Comparison of ENCODE assay signal across 8 cellular contexts in genomic region chr14:75123991-75124390, GRCh38. TPM values are rescaled to one million over a fixed set of nuclear protein-coding genes. Genes with fewer than 3 reads are reported as not detected.
DNase-seq lines count a peak whose midpoint lies in the region; ATAC-seq and TF ChIP-seq lines count a peak whose summit lies in the region.

No MANE protein-coding gene starts in this region.

- 0 out of 2 replicates have a peak overlapping the region, but pooled peaks have one; percentile 90 for H3K4me2 ChIP-seq in DOHH2 (ENCODE audit: low read length)

- no peak for TF ChIP-seq CTCF in DOHH2 (IDR thresholded peaks at IDR 0.05; ENCODE audit: low read depth, low read length, poor library complexity, severe bottlenecking)
- TF ChIP-seq CTCF in brain microvascular endothelial cell (IDR thresholded peaks at IDR 0.05; ENCODE audit: low read depth, low read length, missing control alignments), result no peak

- H3K9me3 Mint-ChIP-seq in natural killer cell treated with Interleukin-12 subunit alpha and Interleukin-12 subunit beta and Interleukin-15 and Interleukin-18, amount 100 ng/mL, for 72 hours, result no peaks in the 10 kb centered on the region

- H3K4me3 Mint-ChIP-seq in natural killer cell treated with Interleukin-12 subunit alpha and Interleukin-12 subunit beta and Interleukin-15 and Interleukin-18, amount 100 ng/mL, for 72 hours, result peak overlapping the region; percentile 42

- peaks cover 12% of the 10 kb centered on the region for H3F3A ChIP-seq in DOHH2 (ENCODE audit: control insufficient read depth, insufficient read depth)

- H3K4me3 ChIP-seq in DOHH2 (ENCODE audit: low read length), result no peak overlapping the region
- H3K4me3 ChIP-seq in brain microvascular endothelial cell (ENCODE audit: low read depth, low read length), result no peak overlapping the region

- peaks cover 56% of the 10 kb centered on the region for H3K79me2 ChIP-seq in DOHH2 (ENCODE audit: control insufficient read depth, low read length)

- peaks cover 21% of the 10 kb centered on the region for H3K36me3 Mint-ChIP-seq in natural killer cell treated with Interleukin-12 subunit alpha and Interleukin-12 subunit beta and Interleukin-15 and Interleukin-18, amount 100 ng/mL, for 72 hours

- peaks cover 37% of the 10 kb centered on the region for H3K4me1 ChIP-seq in DOHH2 (ENCODE audit: control insufficient read depth, low read length)

- no peak overlapping the region for H3K27ac ChIP-seq in DOHH2 (ENCODE audit: low read depth, low read length)
- H3K27ac ChIP-seq in brain microvascular endothelial cell, result peak overlapping the region; percentile 55

- H3K27me3 ChIP-seq in DOHH2 (ENCODE audit: control insufficient read depth, low read length), result no peaks in the 10 kb centered on the region
- H3K27me3 ChIP-seq in brain microvascular endothelial cell (replicated peaks), result no peaks in the 10 kb centered on the region

- DNase-seq in brain microvascular endothelial cell (peak; percentile 95), KG1 (lab: John Stamatoyannopoulos, UW) (no peak), NCI-H446 (lab: John Stamatoyannopoulos, UW) (no peak), cerebellar cortex (ENCODE audit: low spot score) (no peak)
- DNase-seq in natural killer cell treated with Interleukin-12 subunit alpha and Interleukin-12 subunit beta and Interleukin-15 and Interleukin-18, amount 100 ng/mL, for 72 hours (ENCODE audit: low spot score), result no peak

- H3K36me3 ChIP-seq in DOHH2 (ENCODE audit: control insufficient read depth, low read length) (peaks cover 71% of the 10 kb centered on the region), brain microvascular endothelial cell (replicated peaks) (no peaks in the 10 kb centered on the region)

- no peaks in the 10 kb centered on the region for H3K9me2 ChIP-seq in DOHH2 (replicated peaks; ENCODE audit: control insufficient read depth, low read length)

- in situ Hi-C loops in brain microvascular endothelial cell (cut with HindIII; ENCODE audit: low pct_ligation_motif_present, low sequenced_read_pairs), result no loop called here

- H3K4me1 Mint-ChIP-seq in natural killer cell treated with Interleukin-12 subunit alpha and Interleukin-12 subunit beta and Interleukin-15 and Interleukin-18, amount 100 ng/mL, for 72 hours (ENCODE audit: low read depth in 2 of 2), result peaks cover 35 to 38% of the 10 kb centered on the region in 2 donors

- H3K9me3 ChIP-seq in DOHH2 (ENCODE audit: control insufficient read depth, insufficient read depth, low read length), result no peaks in the 10 kb centered on the region

- peaks cover 4% of the 10 kb centered on the region; the same call in 1 of the 2 replicates for H4K20me1 ChIP-seq in DOHH2 (ENCODE audit: control insufficient read depth, insufficient read depth, low read depth, low read length)

- no peak for ATAC-seq in natural killer cell treated with Interleukin-12 subunit alpha and Interleukin-12 subunit beta and Interleukin-15 and Interleukin-18, amount 100 ng/mL, for 72 hours
- ATAC-seq in GM19351 (IDR thresholded peaks at IDR 0.05; ENCODE audit: unreplicated experiment), result no peak

- H3K27ac Mint-ChIP-seq in natural killer cell treated with Interleukin-12 subunit alpha and Interleukin-12 subunit beta and Interleukin-15 and Interleukin-18, amount 100 ng/mL, for 72 hours, result peak overlapping the region; percentile 6 to 76

- no peaks in the 10 kb centered on the region for H3K27me3 Mint-ChIP-seq in natural killer cell treated with Interleukin-12 subunit alpha and Interleukin-12 subunit beta and Interleukin-15 and Interleukin-18, amount 100 ng/mL, for 72 hours

TF ChIP-seq in PFSK-1, 5 proteins besides CTCF, POLR2A, EP300 and RAD21:
- TF ChIP-seq FOXP2 (optimal IDR thresholded peaks at IDR 0.05; ENCODE audit: borderline replicate concordance, extremely low read depth, extremely low read length, insufficient read depth) (no peak), POLR2AphosphoS5 (IDR thresholded peaks at IDR 0.05; ENCODE audit: low read depth, low read length) (0 out of 2 replicates have a peak, but pooled peaks have one; percentile 24), SIN3A (IDR thresholded peaks at IDR 0.05; ENCODE audit: borderline replicate concordance, insufficient read depth, low read length) (peak; percentile 26; the same call in 1 of the 2 replicates), REST (IDR thresholded peaks at IDR 0.05; ENCODE audit: insufficient read depth in 1 of 2, low read depth in 2 of 2, low read length in 2 of 2) (no peak), TAF1 (IDR thresholded peaks at IDR 0.05; ENCODE audit: borderline replicate concordance, insufficient read depth, low read length) (no peak)

RNA-seq across cellular contexts. Expression of gene NEK9, which starts 2.9 kb away (rescaled TPM):
- polyA plus RNA-seq in PFSK-1 (2012; ENCODE audit: insufficient read length, low read depth), result 35.4 TPM
- 10 to 100 TPM; 66.6 to 80.0 TPM for total RNA-seq in natural killer cell treated with Interleukin-12 subunit alpha and Interleukin-12 subunit beta and Interleukin-15 and Interleukin-18, amount 100 ng/mL, for 72 hours

RNA-seq across cellular contexts. Expression of gene TMED10, which starts 52.4 kb away (rescaled TPM):
- polyA plus RNA-seq in PFSK-1 (2012; ENCODE audit: insufficient read length, low read depth), result 102 TPM
- 100 to 1,000 TPM; 200 to 265 TPM for total RNA-seq in natural killer cell treated with Interleukin-12 subunit alpha and Interleukin-12 subunit beta and Interleukin-15 and Interleukin-18, amount 100 ng/mL, for 72 hours

RNA-seq across cellular contexts. Expression of gene ZC2HC1C, which starts 54.5 kb away (rescaled TPM):
- not detected for polyA plus RNA-seq in PFSK-1 (2012; ENCODE audit: insufficient read length, low read depth)
- 1 to 10 TPM in 1 of 2 donors, under 1 TPM in 1; 0.88 to 1.4 TPM for total RNA-seq in natural killer cell treated with Interleukin-12 subunit alpha and Interleukin-12 subunit beta and Interleukin-15 and Interleukin-18, amount 100 ng/mL, for 72 hours
